10 cellular contexts compared by ENCODE assay signal in the genomic region with DNA sequence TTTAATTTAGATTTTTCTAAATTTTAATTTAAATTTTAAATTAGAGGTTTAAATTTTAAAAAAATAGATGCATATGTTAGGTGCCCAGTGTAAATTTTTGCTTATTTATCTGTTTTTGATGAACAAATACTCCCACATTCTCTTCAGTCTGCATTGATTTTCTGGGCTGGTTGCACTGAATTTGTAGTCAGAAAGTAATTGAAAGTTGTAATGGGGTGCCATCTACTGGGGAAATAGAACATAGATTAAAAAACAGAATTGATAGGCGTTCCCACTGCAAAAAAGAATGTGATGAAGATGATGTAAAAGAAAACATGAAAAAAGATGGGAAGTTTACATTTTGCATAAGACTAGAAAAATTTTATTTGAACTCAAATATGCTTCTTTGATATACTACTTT. TPM values are rescaled to one million over a fixed set of nuclear protein-coding genes. Genes with fewer than 3 reads are reported as not detected.
A peak's percentile ranks its signal among the peaks of the same experiment; 100 is the strongest.
DNase-seq lines count a peak whose midpoint lies in the region; ATAC-seq, FAIRE-seq and TF ChIP-seq lines count a peak whose summit lies in the region.
"Had no signal": no experiment of that assay in that cellular context is flagged by ENCODE, and none has a peak within 500 bp of the region (broad histone marks: within the 10 kb centered on the region; RNA-seq: fewer than 3 reads in every experiment).

No MANE protein-coding gene starts in this region.

- TF ChIP-seq CTCF in GM06990 (IDR thresholded peaks at IDR 0.05; ENCODE audit: insufficient read depth, low read length, poor library complexity, severe bottlenecking) (peak; percentile 32), fibroblast of pulmonary artery (IDR thresholded peaks at IDR 0.05; ENCODE audit: low read length, missing control alignments) (peak; percentile 54)

- ATAC-seq in HG03045 (IDR thresholded peaks at IDR 0.05; ENCODE audit: unreplicated experiment) (no peak), GM19395 (IDR thresholded peaks at IDR 0.05; ENCODE audit: unreplicated experiment) (no peak)

- H3K9me3 ChIP-seq in small intestine (ENCODE audit: control insufficient read depth, low read depth) = no peaks in the 10 kb centered on the region

- no peaks in the 10 kb centered on the region; the same call in 1 of the 2 replicates for H3K27me3 ChIP-seq in GM06990 (replicated peaks; ENCODE audit: control insufficient read depth, insufficient read depth, low read length)
- H3K27me3 ChIP-seq in small intestine (ENCODE audit: control insufficient read depth in 2 of 2, insufficient read depth in 2 of 2, low read length in 2 of 2) = no peaks in the 10 kb centered on the region

- no peaks in the 10 kb centered on the region for H3K4me1 ChIP-seq in small intestine (ENCODE audit: control insufficient read depth in 2 of 2, insufficient read depth in 1 of 2, low read depth in 1 of 2, low read length in 1 of 2)

- H3K36me3 ChIP-seq in GM06990 (ENCODE audit: control insufficient read depth, insufficient read depth, low read length) = no peaks in the 10 kb centered on the region
- no peaks in the 10 kb centered on the region for H3K36me3 ChIP-seq in small intestine (ENCODE audit: control insufficient read depth in 2 of 2, insufficient read depth in 2 of 2, low read length in 2 of 2)

- peak; percentile 76 for FAIRE-seq in small intestine (lab: Jason Lieb, UNC)

- no peak overlapping the region for H3K27ac ChIP-seq in small intestine (ENCODE audit: low read depth in 1 of 2, low read length in 1 of 2)
- H3K27ac ChIP-seq: skin epidermis had no signal

- DNase-seq in GM06990 (ENCODE audit: extremely low read depth, insufficient read length) (peak; percentile 9), RPMI8226 (peak; percentile 29), fibroblast of pulmonary artery (ENCODE audit: low read depth) (peak; percentile 77), small intestine (peak; percentile 15)
- DNase-seq in Jurkat, Clone E6-1 (ENCODE audit: low read depth, low spot score) = peak; percentile 44
- no peak for DNase-seq in activated naive CD4-positive, alpha-beta T cell (lab: John Stamatoyannopoulos, UW)
- DNase-seq: activated B cell treated with CpG ODN at 0.5 μM for 24 hours had no signal

- H3K4me3 ChIP-seq in GM06990 (replicated peaks; ENCODE audit: low read depth, low read length) (no peak overlapping the region), fibroblast of pulmonary artery (replicated peaks; ENCODE audit: low read depth, low read length) (no peak overlapping the region), small intestine (ENCODE audit: low read depth in 1 of 2, low read length in 2 of 2) (no peak overlapping the region)
- no peak overlapping the region for H3K4me3 ChIP-seq in Jurkat, Clone E6-1 (ENCODE audit: low read length)
- H3K4me3 ChIP-seq: skin epidermis had no signal

- 3 to 10% (median 6%) methylated on average over 1 of the region's 1 CpG for WGBS in small intestine, 3 donors

RNA-seq across cellular contexts. Expression of a gene that starts 51.7 kb away (rescaled TPM):
- not detected for polyA plus RNA-seq in Jurkat, Clone E6-1 (2012; ENCODE audit: insufficient read depth, insufficient read length)
- 1 to 10 TPM in 1 of 3 donors, not detected in 2; 1.2 TPM for polyA plus RNA-seq in small intestine

Comparison
In these comparisons a context has a peak if more than half of its experiments do, and no peak if none do; other contexts are left out.
1. DNase-seq: peak in GM06990 (single experiment), Jurkat, Clone E6-1 (single experiment), RPMI8226 (single experiment), fibroblast of pulmonary artery (single experiment) and small intestine (single experiment); none in activated naive CD4-positive, alpha-beta T cell (0 of 4).